In genomic region chr5:74154526-74154925, GRCh38 we compare ENCODE assay signal across 8 cellular contexts.
"Had no signal": no experiment of that assay in that cellular context is flagged by ENCODE, and none has a peak within 500 bp of the region (broad histone marks: within the 10 kb centered on the region; RNA-seq: fewer than 3 reads in every experiment).

No MANE protein-coding gene starts in this region.

- FAIRE-seq: G401.6, GM12878, GM12891, GM12892, GM18507, GM19239 had no signal

- DNase-seq: GDM1, GF-D8 had no signal

- ATAC-seq: GM12878 had no signal

- H3K4me3 ChIP-seq: GM12878 had no signal
